In the genomic region with DNA sequence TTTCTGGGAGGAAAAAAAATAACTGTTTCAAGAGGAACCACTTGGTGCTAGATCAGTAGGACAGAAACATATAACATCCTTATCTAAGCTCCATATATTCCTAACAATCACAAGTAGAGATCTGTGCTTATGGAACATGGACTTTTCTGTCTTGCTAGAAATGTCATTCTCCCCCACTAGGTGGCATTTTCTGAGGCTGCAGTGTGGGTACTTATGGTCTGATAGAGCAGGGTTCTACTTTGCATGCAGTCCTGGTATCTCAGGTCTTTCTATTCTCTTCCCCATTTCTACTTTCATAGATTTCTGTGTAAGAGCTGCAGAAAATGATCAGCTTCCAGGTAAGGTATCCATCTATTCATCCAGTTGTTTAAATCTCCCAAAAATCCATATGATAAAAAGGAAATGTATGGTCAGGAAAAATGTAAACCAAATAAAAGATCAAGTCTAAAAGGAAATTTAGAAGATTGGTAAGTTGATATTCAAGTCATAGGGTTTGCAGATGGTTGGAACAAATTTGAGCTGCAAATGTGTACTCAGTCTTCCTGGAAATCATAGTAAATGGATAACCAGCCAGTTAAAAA, we compare ENCODE assay signal across 8 cellular contexts. TPM values are rescaled to one million over a fixed set of nuclear protein-coding genes. Genes with fewer than 3 reads are reported as not detected.
DNase-seq lines count a peak whose midpoint lies in the region; ATAC-seq and TF ChIP-seq lines count a peak whose summit lies in the region.

No MANE protein-coding gene starts in this region.

- H3K4me2 ChIP-seq in OCI-LY3 (ENCODE audit: low read length): peak overlapping the region; percentile 99

- H3K4me3 ChIP-seq in OCI-LY3 (ENCODE audit: low read length) (peak overlapping the region; percentile 100), tibial nerve (no peak overlapping the region)

- peaks cover 13% of the 10 kb centered on the region for H3K9me3 Mint-ChIP-seq in activated CD8-positive, alpha-beta memory T cell treated with anti-CD3 and anti-CD28 coated beads, Interleukin-2, amount 10 ng/mL, durations not matched to agents 7 days and 5 days (ENCODE audit: low read depth)

- H3K27ac Mint-ChIP-seq in activated CD8-positive, alpha-beta memory T cell treated with anti-CD3 and anti-CD28 coated beads, Interleukin-2, amount 10 ng/mL, durations not matched to agents 7 days and 5 days: no peak overlapping the region

- CTCF ChIA-PET in activated CD8-positive, alpha-beta memory T cell treated with anti-CD3 and anti-CD28 coated beads, Interleukin-2, amount 10 ng/mL, durations not matched to agents 7 days and 5 days (lab: Charles Lee): interaction anchor here (0.9 to 3.0 kb wide), 11 partner anchors 16 to 389 kb away, joined by 3 to 11 read pairs (median 5); a partner anchor contains a TSS

- peaks cover 8% of the 10 kb centered on the region for H3K36me3 ChIP-seq in OCI-LY3 (replicated peaks; ENCODE audit: low read depth, low read length)
- H3K36me3 ChIP-seq in tibial nerve: peaks cover 0 to 30% (median 0%) of the 10 kb centered on the region in 3 donors

- H3K27me3 ChIP-seq in OCI-LY3 (ENCODE audit: low read depth, low read length) (no peaks in the 10 kb centered on the region), tibial nerve (no peaks in the 10 kb centered on the region)

- H2AFZ ChIP-seq in OCI-LY3 (ENCODE audit: low read depth, low read length): no peak overlapping the region

- DNase-seq in activated CD8-positive, alpha-beta memory T cell treated with anti-CD3 and anti-CD28 coated beads, Interleukin-2, amount 10 ng/mL, durations not matched to agents 7 days and 5 days: peak; percentile 54
- no peak for DNase-seq in activated CD8-positive, alpha-beta memory T cell treated with anti-CD3 and anti-CD28 coated beads, Interleukin-2, amount 50 U/mL, for 48 hours
- DNase-seq in HuH-7 (ENCODE audit: low spot score) (peak; percentile 47), astrocyte of the hippocampus (ENCODE audit: low read depth, low spot score) (peak; percentile 59), left kidney (ENCODE audit: low read depth, low spot score) (peak; percentile 71), tibial nerve (ENCODE audit: low spot score in 2 of 2) (peak in 1 of 2 donors; percentile 29)
- DNase-seq in stimulated activated CD8-positive, alpha-beta memory T cell treated with anti-CD3 and anti-CD28 coated beads, Interleukin-4, amount 100 ng/mL, for 48 hours: no peak

- TF ChIP-seq EP300 in tibial nerve (IDR thresholded peaks at IDR 0.05): no peak

- no peak for TF ChIP-seq POLR2A in tibial nerve (IDR thresholded peaks at IDR 0.05)

- ATAC-seq in activated CD8-positive, alpha-beta memory T cell treated with anti-CD3 and anti-CD28 coated beads, Interleukin-2, amount 10 ng/mL, durations not matched to agents 7 days and 5 days: no peak

- H3K9ac ChIP-seq in OCI-LY3 (ENCODE audit: low read length): no peak overlapping the region

- peak; percentile 57 for TF ChIP-seq CTCF in OCI-LY3 (IDR thresholded peaks at IDR 0.05; ENCODE audit: low read depth, low read length)
- peak; percentile 25 to 48 (median 36) for TF ChIP-seq CTCF in tibial nerve (IDR thresholded peaks at IDR 0.05)

- peaks cover 5% of the 10 kb centered on the region; the same call in 1 of the 2 replicates for H3K79me2 ChIP-seq in OCI-LY3 (ENCODE audit: low read length)

- H3K9me3 ChIP-seq in OCI-LY3 (ENCODE audit: insufficient read depth, low read length) (no peaks in the 10 kb centered on the region), tibial nerve (no peaks in the 10 kb centered on the region)

- peaks cover 22% of the 10 kb centered on the region for H3K4me1 Mint-ChIP-seq in activated CD8-positive, alpha-beta memory T cell treated with anti-CD3 and anti-CD28 coated beads, Interleukin-2, amount 10 ng/mL, durations not matched to agents 7 days and 5 days

- H3K27me3 Mint-ChIP-seq in activated CD8-positive, alpha-beta memory T cell treated with anti-CD3 and anti-CD28 coated beads, Interleukin-2, amount 10 ng/mL, durations not matched to agents 7 days and 5 days: peaks cover 6% of the 10 kb centered on the region

- H4K20me1 ChIP-seq in OCI-LY3 (ENCODE audit: insufficient read depth, low read length): no peaks in the 10 kb centered on the region

- H3K36me3 Mint-ChIP-seq in activated CD8-positive, alpha-beta memory T cell treated with anti-CD3 and anti-CD28 coated beads, Interleukin-2, amount 10 ng/mL, durations not matched to agents 7 days and 5 days: peaks cover 40% of the 10 kb centered on the region

- H3K4me1 ChIP-seq in OCI-LY3 (ENCODE audit: low read length) (peaks cover 16% of the 10 kb centered on the region), tibial nerve (peaks cover 0 to 23% (median 9%) of the 10 kb centered on the region in 4 donors)

- no peak overlapping the region for H3K27ac ChIP-seq in OCI-LY3 (ENCODE audit: low read length)
- H3K27ac ChIP-seq in tibial nerve: no peak overlapping the region

- H3K4me3 Mint-ChIP-seq in activated CD8-positive, alpha-beta memory T cell treated with anti-CD3 and anti-CD28 coated beads, Interleukin-2, amount 10 ng/mL, durations not matched to agents 7 days and 5 days: peak overlapping the region; percentile 95

RNA-seq across cellular contexts. Expression of a gene that starts 1.5 kb away (rescaled TPM):
- 10 to 100 TPM in 1 of 2 experiments, 1 to 10 TPM in 1; 8.7 to 10.0 TPM for total RNA-seq in activated CD8-positive, alpha-beta memory T cell treated with anti-CD3 and anti-CD28 coated beads, Interleukin-2, amount 10 ng/mL, durations not matched to agents 7 days and 5 days
- 1 to 10 TPM; 5.3 to 9.0 (median 6.4) TPM for total RNA-seq in tibial nerve

RNA-seq across cellular contexts. Expression of a gene that starts 24.4 kb away (rescaled TPM):
- total RNA-seq in activated CD8-positive, alpha-beta memory T cell treated with anti-CD3 and anti-CD28 coated beads, Interleukin-2, amount 10 ng/mL, durations not matched to agents 7 days and 5 days: 10 to 100 TPM; 15.4 to 15.9 TPM
- 1 to 10 TPM; 2.0 to 6.5 (median 4.6) TPM for total RNA-seq in tibial nerve

RNA-seq across cellular contexts. Expression of a gene that starts 55.8 kb away (rescaled TPM):
- total RNA-seq in activated CD8-positive, alpha-beta memory T cell treated with anti-CD3 and anti-CD28 coated beads, Interleukin-2, amount 10 ng/mL, durations not matched to agents 7 days and 5 days: 1 to 10 TPM; 1.4 TPM
- total RNA-seq in tibial nerve: 1 to 10 TPM; 1.7 to 7.6 (median 3.4) TPM

Comparison
In these comparisons a context has a peak if more than half of its experiments do, and no peak if none do; other contexts are left out.
1. DNase-seq: peak in activated CD8-positive, alpha-beta memory T cell treated with anti-CD3 and anti-CD28 coated beads, Interleukin-2, amount 10 ng/mL, durations not matched to agents 7 days and 5 days (single experiment), HuH-7 (single experiment), astrocyte of the hippocampus (single experiment) and left kidney (single experiment); none in activated CD8-positive, alpha-beta memory T cell treated with anti-CD3 and anti-CD28 coated beads, Interleukin-2, amount 50 U/mL, for 48 hours (single experiment) and stimulated activated CD8-positive, alpha-beta memory T cell treated with anti-CD3 and anti-CD28 coated beads, Interleukin-4, amount 100 ng/mL, for 48 hours (single experiment).